Comparison of ENCODE assay signal across 9 cellular contexts in genomic region chr20:57350726-57351041, GRCh38. TPM values are rescaled to one million over a fixed set of nuclear protein-coding genes. Genes with fewer than 3 reads are reported as not detected.
DNase-seq lines count a peak whose midpoint lies in the region; ATAC-seq and TF ChIP-seq lines count a peak whose summit lies in the region.
"Not testable (repeated sequence)": the region's sequence is repeated elsewhere in the genome, so short reads cannot be mapped to it uniquely, and the experiment has no call there.
"Had no signal": no experiment of that assay in that cellular context is flagged by ENCODE, and none has a peak within 500 bp of the region (broad histone marks: within the 10 kb centered on the region; RNA-seq: fewer than 3 reads in every experiment).

No MANE protein-coding gene starts in this region.

- peaks cover 32% of the 10 kb centered on the region for H3K4me1 Mint-ChIP-seq in activated naive CD8-positive, alpha-beta T cell treated with anti-CD3 and anti-CD28 coated beads, Interleukin-2, amount 50 U/mL, for 24 hours
- H3K4me1 Mint-ChIP-seq in endodermal cell: not testable (repeated sequence)
- H3K4me1 Mint-ChIP-seq in nephron progenitor cell: peaks cover 21% of the 10 kb centered on the region
- H3K4me1 Mint-ChIP-seq in stimulated activated naive CD8-positive, alpha-beta T cell treated with anti-CD3 and anti-CD28 coated beads, Interleukin-15, Interleukin-2, amounts not matched to agents 100 ng/mL and 50 ng/mL, for 24 hours (ENCODE audit: low read depth): peaks cover 32% of the 10 kb centered on the region

- H3K27ac ChIP-seq in SK-N-SH (ENCODE audit: low read depth in 2 of 2, low read length in 1 of 2): peak overlapping the region; percentile 84 to 87
- peak overlapping the region; percentile 56 for H3K27ac ChIP-seq in endodermal cell (ENCODE audit: low read depth, low read length)

- not testable (repeated sequence) for TF ChIP-seq EP300 in SK-N-SH (IDR thresholded peaks at IDR 0.05; ENCODE audit: borderline replicate concordance in 1 of 2, low read depth in 1 of 2, low read length in 1 of 2)

- peak overlapping the region; percentile 92 for H3K4me3 Mint-ChIP-seq in activated naive CD8-positive, alpha-beta T cell treated with anti-CD3 and anti-CD28 coated beads, Interleukin-2, amount 50 U/mL, for 24 hours
- H3K4me3 Mint-ChIP-seq in endodermal cell (peak overlapping the region; percentile 89), nephron progenitor cell (peak overlapping the region; percentile 93)
- peak overlapping the region; percentile 94 for H3K4me3 Mint-ChIP-seq in stimulated activated naive CD8-positive, alpha-beta T cell treated with anti-CD3 and anti-CD28 coated beads, Interleukin-15, Interleukin-2, amounts not matched to agents 100 ng/mL and 50 ng/mL, for 24 hours

- TF ChIP-seq RAD21 in SK-N-SH (IDR thresholded peaks at IDR 0.05; ENCODE audit: low read length): not testable (repeated sequence)

- peaks cover 27% of the 10 kb centered on the region for H3K36me3 Mint-ChIP-seq in activated naive CD8-positive, alpha-beta T cell treated with anti-CD3 and anti-CD28 coated beads, Interleukin-2, amount 50 U/mL, for 24 hours (ENCODE audit: low read depth)
- H3K36me3 Mint-ChIP-seq in endodermal cell (ENCODE audit: low read depth) (peaks cover 22% of the 10 kb centered on the region), nephron progenitor cell (ENCODE audit: low read depth) (peaks cover 25% of the 10 kb centered on the region)
- peaks cover 33% of the 10 kb centered on the region for H3K36me3 Mint-ChIP-seq in stimulated activated naive CD8-positive, alpha-beta T cell treated with anti-CD3 and anti-CD28 coated beads, Interleukin-15, Interleukin-2, amounts not matched to agents 100 ng/mL and 50 ng/mL, for 24 hours (ENCODE audit: low read depth)

- H3K36me3 ChIP-seq in SK-N-SH (replicated peaks in 1 of 2; ENCODE audit: control insufficient read depth in 1 of 2, insufficient read depth in 2 of 2, low read length in 1 of 2) (peaks cover 0 to 23% of the 10 kb centered on the region in 2 experiments), endodermal cell (ENCODE audit: control insufficient read depth, insufficient read depth, low read length) (peaks cover 28% of the 10 kb centered on the region)

- DNase-seq in AG09309 (ENCODE audit: low read depth); HFF-Myc (ENCODE audit: extremely low read depth, low read depth); activated naive CD8-positive, alpha-beta T cell treated with anti-CD3 and anti-CD28 coated beads, Interleukin-2, amount 50 U/mL, for 24 hours; endodermal cell; nephron progenitor cell: not testable (repeated sequence)
- peak; percentile 69 for DNase-seq in SK-N-SH

- peaks cover 46% of the 10 kb centered on the region for H3K79me2 ChIP-seq in SK-N-SH (ENCODE audit: insufficient read depth)

- H3K27me3 Mint-ChIP-seq in activated naive CD8-positive, alpha-beta T cell treated with anti-CD3 and anti-CD28 coated beads, Interleukin-2, amount 50 U/mL, for 24 hours; endodermal cell (ENCODE audit: insufficient read depth); nephron progenitor cell (ENCODE audit: low read depth, poor library complexity); stimulated activated naive CD8-positive, alpha-beta T cell treated with anti-CD3 and anti-CD28 coated beads, Interleukin-15, Interleukin-2, amounts not matched to agents 100 ng/mL and 50 ng/mL, for 24 hours: not testable (repeated sequence)

- not testable (repeated sequence) for H3K9me3 Mint-ChIP-seq in activated naive CD8-positive, alpha-beta T cell treated with anti-CD3 and anti-CD28 coated beads, Interleukin-2, amount 50 U/mL, for 24 hours; endodermal cell; nephron progenitor cell; stimulated activated naive CD8-positive, alpha-beta T cell treated with anti-CD3 and anti-CD28 coated beads, Interleukin-15, Interleukin-2, amounts not matched to agents 100 ng/mL and 50 ng/mL, for 24 hours

- H3F3A ChIP-seq in SK-N-SH (replicated peaks; ENCODE audit: insufficient read depth): peaks cover 17% of the 10 kb centered on the region

- H2AFZ ChIP-seq in SK-N-SH (ENCODE audit: low read depth): peak overlapping the region; percentile 71

- peak overlapping the region; percentile 87; the same call in 1 of the 2 replicates for H3K4me2 ChIP-seq in SK-N-SH

- H4K20me1 ChIP-seq in SK-N-SH (ENCODE audit: insufficient read depth): peaks cover 11% of the 10 kb centered on the region

- not testable (repeated sequence) for ATAC-seq in activated naive CD8-positive, alpha-beta T cell treated with anti-CD3 and anti-CD28 coated beads, Interleukin-2, amount 50 U/mL, for 24 hours

- not testable (repeated sequence) for H3K27me3 ChIP-seq in SK-N-SH (ENCODE audit: insufficient read depth); endodermal cell (ENCODE audit: control insufficient read depth, insufficient read depth, low read length, poor library complexity, severe bottlenecking)

- TF ChIP-seq CTCF in AG09309 (IDR thresholded peaks at IDR 0.05; ENCODE audit: control insufficient read depth, insufficient read depth, low read depth, low read length, missing control alignments); HFF-Myc (IDR thresholded peaks at IDR 0.05; ENCODE audit: low read depth, low read length, missing control alignments); SK-N-SH (IDR thresholded peaks at IDR 0.05); endodermal cell (conservative IDR thresholded peaks at IDR 0.05); nephron progenitor cell (IDR thresholded peaks at IDR 0.05): not testable (repeated sequence)

- WGBS in SK-N-SH (ENCODE audit: low lambda C conversion rate): 13% methylated on average over 4 of the region's 24 CpGs
- WGBS in endodermal cell (ENCODE audit: insufficient coverage in 1 of 2, insufficient read length in 1 of 2), 2 experiments: 0 to 23% methylated on average over 2 to 4 of the region's 24 CpGs

- POLR2A ChIA-PET in SK-N-SH (lab: Yijun Ruan, JAX): not testable (repeated sequence)

- CTCF ChIA-PET in SK-N-SH (lab: Yijun Ruan, JAX): interaction anchor here (1.1 to 1.2 kb wide), 2 partner anchors 22 to 800 kb away, joined by 3 read pairs; no protein-coding TSS in a partner anchor

- H3K4me3 ChIP-seq in AG09309 (ENCODE audit: control insufficient read depth, low read depth, low read length): peak overlapping the region; percentile 67
- H3K4me3 ChIP-seq in HFF-Myc (replicated peaks; ENCODE audit: low read depth, low read length): peak overlapping the region; percentile 73
- peak overlapping the region; percentile 90 to 100 for H3K4me3 ChIP-seq in SK-N-SH (ENCODE audit: low read depth in 2 of 2, low read length in 1 of 2)
- H3K4me3 ChIP-seq in endodermal cell (ENCODE audit: low read length): peak overlapping the region; percentile 97
- peak overlapping the region; percentile 73; the same call in 1 of the 2 replicates for H3K4me3 ChIP-seq in iPS-18c (ENCODE audit: insufficient read depth, low read depth, low read length)

- H3K27ac Mint-ChIP-seq in activated naive CD8-positive, alpha-beta T cell treated with anti-CD3 and anti-CD28 coated beads, Interleukin-2, amount 50 U/mL, for 24 hours: peak overlapping the region; percentile 87
- not testable (repeated sequence) for H3K27ac Mint-ChIP-seq in endodermal cell, nephron progenitor cell
- H3K27ac Mint-ChIP-seq in stimulated activated naive CD8-positive, alpha-beta T cell treated with anti-CD3 and anti-CD28 coated beads, Interleukin-15, Interleukin-2, amounts not matched to agents 100 ng/mL and 50 ng/mL, for 24 hours: peak overlapping the region; percentile 89

- H3K9me2 ChIP-seq in SK-N-SH: not testable (repeated sequence)

- H3K4me1 ChIP-seq in SK-N-SH (ENCODE audit: control insufficient read depth in 1 of 2, insufficient read depth in 2 of 2, low read depth in 1 of 2, low read length in 1 of 2): peaks cover 0 to 13% of the 10 kb centered on the region in 2 experiments; a peak in 2 of 4 replicates
- H3K4me1 ChIP-seq in endodermal cell (ENCODE audit: control insufficient read depth, insufficient read depth, low read length): not testable (repeated sequence)

- not testable (repeated sequence) for H3K9me3 ChIP-seq in SK-N-SH; endodermal cell (ENCODE audit: control insufficient read depth, low read length); iPS-18c (ENCODE audit: control insufficient read depth, insufficient read depth, low read length)

- peak overlapping the region; percentile 96 for H3K9ac ChIP-seq in SK-N-SH
- peak overlapping the region; percentile 89 for H3K9ac ChIP-seq in endodermal cell (ENCODE audit: extremely low read depth, low read length, poor library complexity, severe bottlenecking)

RNA-seq across cellular contexts. Expression of gene RAE1, which starts 0.4 kb away (rescaled TPM):
- 57.5 and 82.4 TPM in 2 replicates for polyA plus RNA-seq in SK-N-SH (2012; rRNA removed)
- polyA plus RNA-seq in SK-N-SH (2012; cell fraction: cytosol; rRNA removed): 69.1 and 85.4 TPM in 2 replicates
- 94.1 and 101 TPM in 2 replicates for polyA plus RNA-seq in SK-N-SH (2012; cell fraction: nucleus; rRNA removed)
- total RNA-seq in endodermal cell: 10 to 100 TPM; 41.2 to 43.8 TPM
- polyA plus RNA-seq in endodermal cell (2013, experiment 1 of 2): 46.4 TPM
- 42.3 TPM for polyA plus RNA-seq in endodermal cell (2013, experiment 2 of 2)

RNA-seq across cellular contexts. Expression of gene SPO11, which starts 21.1 kb away (rescaled TPM):
- polyA plus RNA-seq in SK-N-SH (2012; rRNA removed): not detected in 2 replicates
- polyA plus RNA-seq in SK-N-SH (2012; cell fraction: cytosol; rRNA removed): not detected in 2 replicates
- not detected in 2 replicates for polyA plus RNA-seq in SK-N-SH (2012; cell fraction: nucleus; rRNA removed)
- total RNA-seq in endodermal cell: not detected
- not detected for polyA plus RNA-seq in endodermal cell (2013, experiment 1 of 2)
- not detected for polyA plus RNA-seq in endodermal cell (2013, experiment 2 of 2)
- total RNA-seq: posterior vena cava had no signal

RNA-seq across cellular contexts. Expression of gene RBM38, which starts 40.5 kb away (rescaled TPM):
- polyA plus RNA-seq in SK-N-SH (2012; rRNA removed): 8.8 and 11.5 TPM in 2 replicates
- polyA plus RNA-seq in SK-N-SH (2012; cell fraction: cytosol; rRNA removed): 6.7 and 10.6 TPM in 2 replicates
- polyA plus RNA-seq in SK-N-SH (2012; cell fraction: nucleus; rRNA removed): 8.7 and 11.0 TPM in 2 replicates
- total RNA-seq in endodermal cell: 10 to 100 TPM; 29.0 to 30.2 TPM
- 58.7 TPM for polyA plus RNA-seq in endodermal cell (2013, experiment 1 of 2)
- 59.5 TPM for polyA plus RNA-seq in endodermal cell (2013, experiment 2 of 2)
